Comparison of ENCODE assay signal across 16 cellular contexts in the genomic region with DNA sequence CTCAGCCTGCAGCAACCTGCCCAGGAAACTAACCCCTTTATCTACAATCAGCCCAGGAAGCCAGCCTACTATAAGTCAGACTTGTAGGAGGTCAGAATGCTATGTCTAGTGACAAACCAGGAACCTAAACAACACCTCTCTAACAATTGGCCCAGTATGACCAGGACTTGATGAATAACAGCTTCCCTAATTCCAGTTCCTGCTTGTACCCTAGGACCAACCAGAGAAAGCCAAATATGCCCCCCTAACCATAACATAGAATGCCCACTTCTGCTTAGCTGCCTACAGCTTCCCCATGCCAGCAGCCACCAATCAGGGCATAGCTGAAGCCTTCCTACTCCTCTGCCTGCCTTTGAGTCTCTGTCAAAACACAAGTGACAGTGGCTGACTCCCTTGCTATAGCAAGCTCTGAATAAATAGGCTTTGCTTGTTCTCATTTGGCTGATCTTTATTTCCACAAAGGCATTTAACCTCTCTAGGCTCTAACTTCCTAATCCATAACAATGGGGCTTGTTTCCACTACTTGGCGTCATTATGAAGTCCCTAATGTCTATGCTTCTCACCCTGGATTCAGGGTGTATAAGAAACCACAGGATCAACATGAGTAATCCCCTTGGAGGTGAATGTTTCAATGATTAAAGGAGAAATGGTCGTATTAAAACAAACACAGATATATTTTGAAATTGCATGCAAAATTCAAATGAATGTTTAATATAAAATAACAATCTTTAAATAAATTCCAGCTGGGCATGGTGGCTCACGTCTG.
DNase-seq lines count a peak whose midpoint lies in the region; ATAC-seq, FAIRE-seq and TF ChIP-seq lines count a peak whose summit lies in the region.
"Had no signal": no experiment of that assay in that cellular context is flagged by ENCODE, and none has a peak within 500 bp of the region (broad histone marks: within the 10 kb centered on the region; RNA-seq: fewer than 3 reads in every experiment).

No MANE protein-coding gene starts in this region.

- DNase-seq in DND-41 (no peak), MV-4-11 (lab: John Stamatoyannopoulos, UW) (peak; percentile 96), GM12878 (ENCODE audit: low read depth, low spot score) (no peak), tibial nerve (ENCODE audit: low spot score in 2 of 2) (no peak), cerebellar cortex (ENCODE audit: low spot score) (no peak), DMS 273 treated with DMSO at 0.1 percent for 48 hours (lab: John Stamatoyannopoulos, UW) (no peak)
- DNase-seq in naive thymus-derived CD4-positive, alpha-beta T cell: no peak
- DNase-seq: activated CD4-positive, alpha-beta memory T cell treated with anti-CD3 and anti-CD28 coated beads, Interleukin-2, amount 10 ng/mL, durations not matched to agents 7 days and 5 days; activated naive CD4-positive, alpha-beta T cell; CD4-positive, alpha-beta memory T cell; central memory CD4-positive, alpha-beta T cell; NCI-H774; T-helper 1 cell had no signal

- intact Hi-C loops in GM12878 (cut with micrococcal nuclease; ENCODE audit: unreplicated experiment): no loop called here
- intact Hi-C loops in naive thymus-derived CD4-positive, alpha-beta T cell (cut with micrococcal nuclease): no loop called here

- TF ChIP-seq EP300 in GM12878 (IDR thresholded peaks at IDR 0.05; ENCODE audit: borderline replicate concordance in 1 of 2, control insufficient read depth in 1 of 2, low read depth in 2 of 2, low read length in 2 of 2) (no peak), tibial nerve (IDR thresholded peaks at IDR 0.05) (no peak)

- H2AFZ ChIP-seq in DND-41 (ENCODE audit: low read depth, low read length) (no peak overlapping the region), GM12878 (ENCODE audit: control insufficient read depth, low read depth, low read length) (no peak overlapping the region)

- 92% methylated on average over 3 of the region's 3 CpGs for WGBS in GM12878 (ENCODE audit: insufficient coverage, insufficient replicate concordance, low lambda C conversion rate, missing lambda C conversion rate)
- WGBS in tibial nerve, 2 donors: 30 to 43% methylated on average over 3 of the region's 3 CpGs

- RAD21 ChIA-PET in GM12878 (lab: Charles Lee; ENCODE audit: unreplicated experiment): interaction anchor here (1.2 kb wide), 1 partner anchor 111 kb away, joined by 3 read pairs; no protein-coding TSS in a partner anchor

- no peaks in the 10 kb centered on the region for H4K20me1 ChIP-seq in DND-41 (ENCODE audit: insufficient read depth, low read length)
- no peaks in the 10 kb centered on the region for H4K20me1 ChIP-seq in GM12878 (ENCODE audit: control insufficient read depth, insufficient read depth)

- H3K36me3 ChIP-seq in DND-41 (ENCODE audit: insufficient read depth, low read length) (peaks cover 12% of the 10 kb centered on the region; the same call in 1 of the 2 replicates), GM12878 (ENCODE audit: control insufficient read depth in 2 of 2, insufficient read depth in 2 of 2, low read length in 1 of 2) (peaks cover 0 to 4% of the 10 kb centered on the region in 2 experiments; a peak in 2 of 4 replicates), tibial nerve (peaks cover 0 to 6% (median 0%) of the 10 kb centered on the region in 3 donors)
- no peaks in the 10 kb centered on the region for H3K36me3 ChIP-seq in naive thymus-derived CD4-positive, alpha-beta T cell (ENCODE audit: control insufficient read depth in 2 of 3, insufficient read depth in 3 of 3, low read length in 3 of 3)

- H3K9me3 Mint-ChIP-seq in naive thymus-derived CD4-positive, alpha-beta T cell: peaks cover 0 to 7% (median under 1%) of the 10 kb centered on the region in 11 donors
- H3K9me3 Mint-ChIP-seq: stimulated activated naive CD8-positive, alpha-beta T cell treated with anti-CD3 and anti-CD28 coated beads, Interleukin-15, Interleukin-2, amounts not matched to agents 100 ng/mL and 50 ng/mL, for 24 hours had no signal

- H3K27me3 Mint-ChIP-seq in naive thymus-derived CD4-positive, alpha-beta T cell: peaks cover 0 to 1% (median 0%) of the 10 kb centered on the region in 5 donors
- H3K27me3 Mint-ChIP-seq: activated CD4-positive, alpha-beta memory T cell treated with anti-CD3 and anti-CD28 coated beads, Interleukin-2, amount 10 ng/mL, durations not matched to agents 7 days and 5 days; CD4-positive, alpha-beta memory T cell; stimulated activated naive CD8-positive, alpha-beta T cell treated with anti-CD3 and anti-CD28 coated beads, Interleukin-15, Interleukin-2, amounts not matched to agents 100 ng/mL and 50 ng/mL, for 24 hours had no signal

- H3K27ac ChIP-seq in DND-41 (ENCODE audit: low read length): no peak overlapping the region
- H3K27ac ChIP-seq in GM12878 (ENCODE audit: control insufficient read depth, insufficient read depth): no peak overlapping the region
- no peak overlapping the region for H3K27ac ChIP-seq in naive thymus-derived CD4-positive, alpha-beta T cell (ENCODE audit: low read depth, low read length)
- no peak overlapping the region for H3K27ac ChIP-seq in tibial nerve

- in situ Hi-C loops in GM12878 (cut with MboI): no loop called here

- POLR2A ChIA-PET in GM12878 (lab: Charles Lee): no interaction called here
- POLR2A ChIA-PET in naive thymus-derived CD4-positive, alpha-beta T cell (lab: Charles Lee): no interaction called here

- H3K4me3 ChIP-seq in DND-41 (ENCODE audit: low read depth in 1 of 2, low read length in 2 of 2) (no peak overlapping the region), GM12878 (no peak overlapping the region), tibial nerve (no peak overlapping the region)
- no peak overlapping the region for H3K4me3 ChIP-seq in naive thymus-derived CD4-positive, alpha-beta T cell (ENCODE audit: low read length)

- H3K79me2 ChIP-seq in DND-41 (ENCODE audit: insufficient read depth, low read length) (no peaks in the 10 kb centered on the region), GM12878 (ENCODE audit: control insufficient read depth, insufficient read depth, low read length) (no peaks in the 10 kb centered on the region)

- H3K9ac ChIP-seq in DND-41 (ENCODE audit: low read depth, low read length) (no peak overlapping the region), GM12878 (ENCODE audit: control insufficient read depth, insufficient read depth, low read length) (no peak overlapping the region)

- no peak for FAIRE-seq in GM12878 (lab: Jason Lieb, UNC)

- H3K4me1 ChIP-seq in DND-41 (ENCODE audit: insufficient read depth, low read length): no peaks in the 10 kb centered on the region
- no peaks in the 10 kb centered on the region for H3K4me1 ChIP-seq in GM12878 (ENCODE audit: control insufficient read depth, insufficient read depth, low read length)
- H3K4me1 ChIP-seq in naive thymus-derived CD4-positive, alpha-beta T cell (ENCODE audit: control insufficient read depth in 2 of 2, insufficient read depth in 2 of 2, low read length in 2 of 2): no peaks in the 10 kb centered on the region
- H3K4me1 ChIP-seq in tibial nerve: peaks cover 0 to 22% (median 5%) of the 10 kb centered on the region in 4 donors

- H3K4me2 ChIP-seq in DND-41 (ENCODE audit: insufficient read depth, low read length) (no peak overlapping the region), GM12878 (ENCODE audit: control insufficient read depth, insufficient read depth) (no peak overlapping the region)

- TF ChIP-seq RAD21 in GM12878 (IDR thresholded peaks at IDR 0.05; ENCODE audit: insufficient read depth, low read depth, low read length): no peak

- H3K4me3 Mint-ChIP-seq in naive thymus-derived CD4-positive, alpha-beta T cell: no peak overlapping the region
- H3K4me3 Mint-ChIP-seq: activated CD4-positive, alpha-beta memory T cell treated with anti-CD3 and anti-CD28 coated beads, Interleukin-2, amount 10 ng/mL, durations not matched to agents 7 days and 5 days; CD4-positive, alpha-beta memory T cell; nephron; stimulated activated naive CD8-positive, alpha-beta T cell treated with anti-CD3 and anti-CD28 coated beads, Interleukin-15, Interleukin-2, amounts not matched to agents 100 ng/mL and 50 ng/mL, for 24 hours had no signal

- SMC1A ChIA-PET in GM12878 (lab: Charles Lee; ENCODE audit: uncharacterized antibody, unreplicated experiment): interaction anchor here (1.0 to 2.0 kb wide), 2 partner anchors 10 to 16 kb away, joined by 3 to 5 read pairs; no protein-coding TSS in a partner anchor

- no peaks in the 10 kb centered on the region for H3K9me3 ChIP-seq in DND-41 (ENCODE audit: insufficient read depth, low read length, severe bottlenecking)
- H3K9me3 ChIP-seq in GM12878 (replicated peaks; ENCODE audit: control insufficient read depth, insufficient read depth, low read length): no peaks in the 10 kb centered on the region
- no peaks in the 10 kb centered on the region for H3K9me3 ChIP-seq in naive thymus-derived CD4-positive, alpha-beta T cell (ENCODE audit: control insufficient read depth in 2 of 3, low read length in 3 of 3)
- H3K9me3 ChIP-seq in tibial nerve: peaks cover 0 to 4% (median 0%) of the 10 kb centered on the region in 4 donors

- no TSS peak for BruUV-seq in GM12878 (replicated peaks; lab: Mats Ljungman, UMichigan)

- H3K4me1 Mint-ChIP-seq in naive thymus-derived CD4-positive, alpha-beta T cell: peaks cover 0 to 1% (median 0%) of the 10 kb centered on the region in 7 donors
- H3K4me1 Mint-ChIP-seq: activated CD4-positive, alpha-beta memory T cell treated with anti-CD3 and anti-CD28 coated beads, Interleukin-2, amount 10 ng/mL, durations not matched to agents 7 days and 5 days; CD4-positive, alpha-beta memory T cell; nephron had no signal

- ATAC-seq in DND-41 (ENCODE audit: insufficient read depth, low read depth): peak; percentile 44; the same call in 1 of the 3 replicates
- ATAC-seq in GM12878: peak; percentile 41
- peak; percentile 87 for ATAC-seq in naive thymus-derived CD4-positive, alpha-beta T cell
- ATAC-seq in HG03354 (IDR thresholded peaks at IDR 0.05; ENCODE audit: poor library complexity, severe bottlenecking, unreplicated experiment): no peak

- TF ChIP-seq CTCF in DND-41 (IDR thresholded peaks at IDR 0.05; ENCODE audit: borderline replicate concordance, extremely low read depth, low read length, poor library complexity, severe bottlenecking) (no peak), GM12878 (IDR thresholded peaks at IDR 0.05 in 2 of 3, conservative IDR thresholded peaks at IDR 0.05 in 1 of 3; ENCODE audit: control insufficient read depth in 2 of 3, extremely low read depth in 1 of 3, insufficient read depth in 1 of 3, low read depth in 3 of 3, low read length in 3 of 3) (no peak), tibial nerve (IDR thresholded peaks at IDR 0.05) (no peak)

- peaks cover 0 to 14% (median 3%) of the 10 kb centered on the region in 5 donors for H3K36me3 Mint-ChIP-seq in naive thymus-derived CD4-positive, alpha-beta T cell

- TF ChIP-seq POLR2A in GM12878 (IDR thresholded peaks at IDR 0.05; ENCODE audit: low read depth, low read length) (no peak), tibial nerve (IDR thresholded peaks at IDR 0.05) (no peak)

- H3K27me3 ChIP-seq in DND-41 (ENCODE audit: insufficient read depth, low read length, poor library complexity): no peaks in the 10 kb centered on the region
- H3K27me3 ChIP-seq in GM12878 (replicated peaks in 1 of 2; ENCODE audit: control insufficient read depth in 2 of 2, insufficient read depth in 2 of 2, low read length in 1 of 2): no peaks in the 10 kb centered on the region
- H3K27me3 ChIP-seq in naive thymus-derived CD4-positive, alpha-beta T cell (ENCODE audit: control insufficient read depth in 2 of 2, insufficient read depth in 2 of 2, low read length in 2 of 2): no peaks in the 10 kb centered on the region
- no peaks in the 10 kb centered on the region for H3K27me3 ChIP-seq in tibial nerve

- H3K27ac Mint-ChIP-seq in naive thymus-derived CD4-positive, alpha-beta T cell: no peak overlapping the region
- H3K27ac Mint-ChIP-seq: activated CD4-positive, alpha-beta memory T cell treated with anti-CD3 and anti-CD28 coated beads, Interleukin-2, amount 10 ng/mL, durations not matched to agents 7 days and 5 days; nephron; stimulated activated naive CD8-positive, alpha-beta T cell treated with anti-CD3 and anti-CD28 coated beads, Interleukin-15, Interleukin-2, amounts not matched to agents 100 ng/mL and 50 ng/mL, for 24 hours had no signal

- CTCF ChIA-PET in GM12878 (lab: Yijun Ruan, JAX): no interaction called here
- CTCF ChIA-PET in naive thymus-derived CD4-positive, alpha-beta T cell (lab: Charles Lee): no interaction called here
